ENCODE assay signal across 12 cellular contexts in genomic region chr3:123105201-123106189, GRCh38. TPM values are rescaled to one million over a fixed set of nuclear protein-coding genes. Genes with fewer than 3 reads are reported as not detected.
DNase-seq lines count a peak whose midpoint lies in the region; ATAC-seq and TF ChIP-seq lines count a peak whose summit lies in the region.
"Had no signal": no experiment of that assay in that cellular context is flagged by ENCODE, and none has a peak within 500 bp of the region (broad histone marks: within the 10 kb centered on the region; RNA-seq: fewer than 3 reads in every experiment).

No MANE protein-coding gene starts in this region.

- CTCF ChIA-PET in OCI-LY7 (lab: Charles Lee; ENCODE audit: unreplicated experiment), result no interaction called here
- CTCF ChIA-PET in CD8-positive, alpha-beta memory T cell (lab: Charles Lee), result no interaction called here

- H3K4me2 ChIP-seq in OCI-LY7 (ENCODE audit: low read length), result no peak overlapping the region
- no peak overlapping the region for H3K4me2 ChIP-seq in neuronal stem cell (ENCODE audit: insufficient read depth, low read length, poor library complexity, severe bottlenecking)

- H3K4me3 Mint-ChIP-seq in CD8-positive, alpha-beta memory T cell, result peak overlapping the region in 1 of 7 donors; percentile 25
- H3K4me3 Mint-ChIP-seq in activated naive CD8-positive, alpha-beta T cell treated with anti-CD3 and anti-CD28 coated beads, Interleukin-2, amount 50 U/mL, for 24 hours, result no peak overlapping the region

- H2AFZ ChIP-seq in OCI-LY7 (ENCODE audit: low read length) (no peak overlapping the region), neuronal stem cell (ENCODE audit: low read length) (no peak overlapping the region)

- no peak overlapping the region for H3K14ac ChIP-seq in neuronal stem cell (ENCODE audit: low read length)

- H3K79me1 ChIP-seq in neuronal stem cell (ENCODE audit: low read depth, low read length), result no peaks in the 10 kb centered on the region

- no peak overlapping the region for H3K4ac ChIP-seq in neuronal stem cell (ENCODE audit: low read length)

- no peaks in the 10 kb centered on the region for H3K79me2 ChIP-seq in OCI-LY7 (ENCODE audit: insufficient read depth, low read depth, low read length)

- H3K4me1 ChIP-seq in OCI-LY7 (ENCODE audit: insufficient read depth, low read length, poor library complexity, severe bottlenecking), result peaks cover 9% of the 10 kb centered on the region
- H3K4me1 ChIP-seq in neuronal stem cell (ENCODE audit: control insufficient read depth in 2 of 2, insufficient read depth in 1 of 2, low read depth in 1 of 2, low read length in 2 of 2), result peaks cover 9 to 10% of the 10 kb centered on the region in 2 donors
- no peaks in the 10 kb centered on the region for H3K4me1 ChIP-seq in CD8-positive, alpha-beta memory T cell (ENCODE audit: insufficient read depth, low read length)

- no peak overlapping the region for H3K18ac ChIP-seq in neuronal stem cell (ENCODE audit: low read length)

- TF ChIP-seq CTCF in OCI-LY7 (conservative IDR thresholded peaks at IDR 0.05; ENCODE audit: low read length), result no peak

- H2BK12ac ChIP-seq in neuronal stem cell (ENCODE audit: low read length), result no peak overlapping the region

- intact Hi-C loops in OCI-LY7 (cut with micrococcal nuclease; ENCODE audit: unreplicated experiment), result no loop called here

- H3K27ac ChIP-seq in OCI-LY7 (ENCODE audit: low read depth, low read length, poor library complexity, severe bottlenecking), result no peak overlapping the region
- H3K27ac ChIP-seq in neuronal stem cell (replicated peaks; ENCODE audit: low read length), result no peak overlapping the region
- H3K27ac ChIP-seq in CD8-positive, alpha-beta memory T cell (ENCODE audit: low read depth, low read length), result no peak overlapping the region
- H3K27ac ChIP-seq: heart left ventricle had no signal

- H3K36me3 ChIP-seq in OCI-LY7 (ENCODE audit: insufficient read depth, low read length) (no peaks in the 10 kb centered on the region), neuronal stem cell (replicated peaks in 1 of 2; ENCODE audit: control insufficient read depth in 2 of 2, insufficient read depth in 2 of 2, low read length in 2 of 2) (peaks cover 0 to 92% of the 10 kb centered on the region in 2 donors)
- H3K36me3 ChIP-seq in CD8-positive, alpha-beta memory T cell (ENCODE audit: insufficient read depth, low read length), result peaks cover 5% of the 10 kb centered on the region

- no peak overlapping the region for H2BK15ac ChIP-seq in neuronal stem cell (ENCODE audit: low read length)

- no peaks in the 10 kb centered on the region for H3K9me3 ChIP-seq in OCI-LY7 (ENCODE audit: low read length)
- no peaks in the 10 kb centered on the region for H3K9me3 ChIP-seq in neuronal stem cell (replicated peaks in 1 of 2; ENCODE audit: control insufficient read depth in 2 of 2, insufficient read depth in 1 of 2, low read depth in 1 of 2, low read length in 2 of 2)
- no peaks in the 10 kb centered on the region for H3K9me3 ChIP-seq in CD8-positive, alpha-beta memory T cell (ENCODE audit: low read length)
- H3K9me3 ChIP-seq: heart left ventricle had no signal

- H3K4me1 Mint-ChIP-seq in CD8-positive, alpha-beta memory T cell, result no peaks in the 10 kb centered on the region
- H3K4me1 Mint-ChIP-seq in activated naive CD8-positive, alpha-beta T cell treated with anti-CD3 and anti-CD28 coated beads, Interleukin-2, amount 50 U/mL, for 24 hours, result peaks cover 7% of the 10 kb centered on the region

- H2AK5ac ChIP-seq in neuronal stem cell (ENCODE audit: low read depth, low read length), result no peak overlapping the region

- no peaks in the 10 kb centered on the region for H3K27me3 ChIP-seq in neuronal stem cell (ENCODE audit: control insufficient read depth in 3 of 3, insufficient read depth in 3 of 3, low read depth in 1 of 3, low read length in 3 of 3)
- no peaks in the 10 kb centered on the region for H3K27me3 ChIP-seq in CD8-positive, alpha-beta memory T cell (ENCODE audit: insufficient read depth, low read length, poor library complexity, severe bottlenecking)
- H3K27me3 ChIP-seq: heart left ventricle had no signal

- H3K9me2 ChIP-seq in OCI-LY7 (ENCODE audit: insufficient read depth, low read length), result no peaks in the 10 kb centered on the region

- H4K91ac ChIP-seq in neuronal stem cell (ENCODE audit: low read depth, low read length, poor library complexity), result no peak overlapping the region

- ATAC-seq in GM18498 (IDR thresholded peaks at IDR 0.05; ENCODE audit: unreplicated experiment) (peak; percentile 60), HG02678 (IDR thresholded peaks at IDR 0.05; ENCODE audit: unreplicated experiment) (peak; percentile 54)
- no peak for ATAC-seq in activated naive CD8-positive, alpha-beta T cell treated with anti-CD3 and anti-CD28 coated beads, Interleukin-2, amount 50 U/mL, for 24 hours

- BruUV-seq in OCI-LY7 (replicated peaks; lab: Mats Ljungman, UMichigan), result no TSS peak

- no peaks in the 10 kb centered on the region for H3K9me3 Mint-ChIP-seq in CD8-positive, alpha-beta memory T cell
- H3K9me3 Mint-ChIP-seq in activated naive CD8-positive, alpha-beta T cell treated with anti-CD3 and anti-CD28 coated beads, Interleukin-2, amount 50 U/mL, for 24 hours, result no peaks in the 10 kb centered on the region

- peak overlapping the region; percentile 32 for H3K9ac ChIP-seq in neuronal stem cell (ENCODE audit: low read depth, low read length, poor library complexity)

- peaks cover 0 to 44% (median 26%) of the 10 kb centered on the region in 3 donors for H3K36me3 Mint-ChIP-seq in CD8-positive, alpha-beta memory T cell
- peaks cover 44% of the 10 kb centered on the region for H3K36me3 Mint-ChIP-seq in activated naive CD8-positive, alpha-beta T cell treated with anti-CD3 and anti-CD28 coated beads, Interleukin-2, amount 50 U/mL, for 24 hours (ENCODE audit: low read depth)

- POLR2A ChIA-PET in OCI-LY7 (lab: Charles Lee), result no interaction called here
- POLR2A ChIA-PET in CD8-positive, alpha-beta memory T cell (lab: Charles Lee), result no interaction called here

- peak; percentile 83 for DNase-seq in OCI-LY7 (ENCODE audit: low spot score)
- peak; percentile 39 for DNase-seq in neuronal stem cell (ENCODE audit: low spot score)
- no peak for DNase-seq in CD8-positive, alpha-beta memory T cell
- no peak for DNase-seq in superior temporal gyrus (ENCODE audit: extremely low spot score)
- DNase-seq in A172 (ENCODE audit: low spot score), result no peak
- DNase-seq in activated naive CD8-positive, alpha-beta T cell treated with anti-CD3 and anti-CD28 coated beads, Interleukin-2, amount 50 U/mL, for 24 hours, result no peak
- DNase-seq: activated CD4-positive, alpha-beta T cell treated with anti-CD3 and anti-CD28 coated beads for 48 hours; activated naive CD4-positive, alpha-beta T cell treated with anti-CD3 and anti-CD28 coated beads, Interleukin-2, amount 50 U/mL, for 16 hours; NCI-H526 had no signal

- WGBS in neuronal stem cell (ENCODE audit: extremely low coverage in 2 of 2, insufficient read length in 2 of 2, insufficient replicate concordance in 1 of 2), 2 donors, result no CpG with 5 or more reads among the region's 12 CpGs

- H3K23ac ChIP-seq in neuronal stem cell (ENCODE audit: low read depth, low read length, poor library complexity), result no peak overlapping the region

- no peak overlapping the region for H2BK5ac ChIP-seq in neuronal stem cell (ENCODE audit: low read length)

- no peak overlapping the region for H2BK120ac ChIP-seq in neuronal stem cell (ENCODE audit: low read depth, low read length)

- H4K20me1 ChIP-seq in OCI-LY7 (ENCODE audit: insufficient read depth, low read length), result no peaks in the 10 kb centered on the region

- H3K4me3 ChIP-seq in OCI-LY7 (ENCODE audit: low read depth, low read length, poor library complexity, severe bottlenecking), result no peak overlapping the region
- H3K4me3 ChIP-seq in neuronal stem cell (ENCODE audit: low read length in 2 of 2), result no peak overlapping the region
- H3K4me3 ChIP-seq in CD8-positive, alpha-beta memory T cell (ENCODE audit: low read length), result no peak overlapping the region
- H3K4me3 ChIP-seq: heart left ventricle had no signal

- H4K8ac ChIP-seq in neuronal stem cell (ENCODE audit: low read depth, low read length), result no peak overlapping the region

- H3K27me3 Mint-ChIP-seq in CD8-positive, alpha-beta memory T cell, result no peaks in the 10 kb centered on the region
- no peaks in the 10 kb centered on the region for H3K27me3 Mint-ChIP-seq in activated naive CD8-positive, alpha-beta T cell treated with anti-CD3 and anti-CD28 coated beads, Interleukin-2, amount 50 U/mL, for 24 hours

- H3K27ac Mint-ChIP-seq in CD8-positive, alpha-beta memory T cell, result peak overlapping the region in 1 of 8 donors; percentile 47
- no peak overlapping the region for H3K27ac Mint-ChIP-seq in activated naive CD8-positive, alpha-beta T cell treated with anti-CD3 and anti-CD28 coated beads, Interleukin-2, amount 50 U/mL, for 24 hours

RNA-seq across cellular contexts. Expression of gene PDIA5, which starts 38.7 kb away (rescaled TPM):
- 4.8 and 8.1 TPM in 2 replicates for total RNA-seq in OCI-LY7 (2014; rRNA removed; shearing (Covaris generic))
- total RNA-seq in OCI-LY7 (2022), result 8.1 and 11.7 TPM in 2 replicates
- polyA plus RNA-seq in neuronal stem cell (2013, experiment 1 of 2), result 5.9 TPM
- 6.0 TPM for polyA plus RNA-seq in neuronal stem cell (2013, experiment 2 of 2)
- total RNA-seq in CD8-positive, alpha-beta memory T cell, result 10 to 100 TPM; 12.7 to 18.2 TPM
- polyA plus RNA-seq in CD8-positive, alpha-beta memory T cell, result 4.4 TPM
- total RNA-seq in A172 (2014; rRNA removed; shearing (Covaris generic)), result 15.0 and 16.5 TPM in 2 replicates

Comparison
In these comparisons a context has a peak if more than half of its experiments do, and no peak if none do; other contexts are left out.
1. DNase-seq: peak in OCI-LY7 (single experiment) and neuronal stem cell (single experiment); none in CD8-positive, alpha-beta memory T cell (0 of 5), superior temporal gyrus (single experiment), A172 (single experiment) and activated naive CD8-positive, alpha-beta T cell treated with anti-CD3 and anti-CD28 coated beads, Interleukin-2, amount 50 U/mL, for 24 hours (single experiment).